18 cellular contexts compared by ENCODE assay signal in the genomic region with DNA sequence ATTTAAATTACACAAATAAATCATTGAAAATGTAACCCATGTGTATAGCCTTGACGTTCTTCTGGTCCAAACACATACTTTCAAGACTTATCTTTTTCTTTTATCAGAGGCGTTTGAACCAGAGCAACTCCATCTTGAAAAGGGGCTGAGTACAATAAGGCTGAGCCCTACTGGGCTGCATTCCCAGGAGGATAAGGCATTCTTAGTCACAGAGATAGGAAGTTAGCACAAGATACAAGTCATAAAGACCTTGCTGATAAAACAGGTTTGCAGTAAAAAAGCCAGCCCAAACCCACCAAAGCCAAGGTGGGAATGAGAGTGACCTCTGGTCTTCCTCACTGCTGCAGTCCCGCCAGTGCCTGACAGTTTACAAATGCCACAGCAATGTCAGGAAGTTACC.
DNase-seq lines count a peak whose midpoint lies in the region; ATAC-seq and TF ChIP-seq lines count a peak whose summit lies in the region.
"Had no signal": no experiment of that assay in that cellular context is flagged by ENCODE, and none has a peak within 500 bp of the region (broad histone marks: within the 10 kb centered on the region; RNA-seq: fewer than 3 reads in every experiment).

No MANE protein-coding gene starts in this region.

- intact Hi-C loops in A673 (cut with micrococcal nuclease; ENCODE audit: unreplicated experiment): loop anchor here (5.0 to 10.0 kb wide), 3 partner anchors 120 to 275 kb away; no protein-coding TSS in a partner anchor
- intact Hi-C loops in PC-3 (cut with micrococcal nuclease): no loop called here
- intact Hi-C loops in CD14-positive monocyte (cut with micrococcal nuclease): no loop called here

- H3K27me3 ChIP-seq in A673 (replicated peaks; ENCODE audit: insufficient read depth, low read depth, low read length, poor library complexity) (no peaks in the 10 kb centered on the region), PC-3 (ENCODE audit: low read length) (no peaks in the 10 kb centered on the region), endodermal cell (ENCODE audit: control insufficient read depth, insufficient read depth, low read length, poor library complexity, severe bottlenecking) (no peaks in the 10 kb centered on the region)
- H3K27me3 ChIP-seq: BLaER1 had no signal

- H3K4me3 Mint-ChIP-seq in endodermal cell: no peak overlapping the region
- H3K4me3 Mint-ChIP-seq in CD14-positive monocyte: no peak overlapping the region
- no peak overlapping the region for H3K4me3 Mint-ChIP-seq in stimulated activated memory B cell treated with anti-CD40 and anti-IgM and Interleukin-4, amounts not matched to agents 10 μg/mL and 1 μg/mL and 100 μg/mL, for 72 hours
- H3K4me3 Mint-ChIP-seq in activated T-helper 17 cell treated with anti-CD3 and anti-CD28 coated beads, Interleukin-2, amount 50 U/mL, for 72 hours: no peak overlapping the region
- H3K4me3 Mint-ChIP-seq: CD4-positive, CD25-positive, alpha-beta regulatory T cell; H9 had no signal

- ATAC-seq in PC-3 (peak; percentile 78), HG03469 (IDR thresholded peaks at IDR 0.05; ENCODE audit: unreplicated experiment) (no peak)
- no peak for ATAC-seq in stimulated activated memory B cell treated with anti-CD40 and anti-IgM and Interleukin-4, amounts not matched to agents 10 μg/mL and 1 μg/mL and 100 μg/mL, for 72 hours
- ATAC-seq in activated T-helper 17 cell treated with anti-CD3 and anti-CD28 coated beads, Interleukin-2, amount 50 U/mL, for 72 hours (replicated peaks): no peak

- BruUV-seq in A673 (replicated peaks; lab: Mats Ljungman, UMichigan): no TSS peak
- BruUV-seq in PC-3 (replicated peaks; lab: Mats Ljungman, UMichigan): no TSS peak

- no peak overlapping the region for H3K4me2 ChIP-seq in PC-3 (ENCODE audit: low read length)
- H3K4me2 ChIP-seq: BLaER1 had no signal

- H3K27me3 Mint-ChIP-seq in endodermal cell (ENCODE audit: insufficient read depth): no peaks in the 10 kb centered on the region
- H3K27me3 Mint-ChIP-seq in CD14-positive monocyte (ENCODE audit: low read depth in 3 of 3): no peaks in the 10 kb centered on the region
- no peaks in the 10 kb centered on the region for H3K27me3 Mint-ChIP-seq in stimulated activated memory B cell treated with anti-CD40 and anti-IgM and Interleukin-4, amounts not matched to agents 10 μg/mL and 1 μg/mL and 100 μg/mL, for 72 hours
- peaks cover 3% of the 10 kb centered on the region for H3K27me3 Mint-ChIP-seq in activated T-helper 17 cell treated with anti-CD3 and anti-CD28 coated beads, Interleukin-2, amount 50 U/mL, for 72 hours
- H3K27me3 Mint-ChIP-seq: CD4-positive, CD25-positive, alpha-beta regulatory T cell had no signal

- H3K36me3 ChIP-seq in A673 (ENCODE audit: insufficient read depth, low read length, poor library complexity, severe bottlenecking): no peaks in the 10 kb centered on the region
- H3K36me3 ChIP-seq in PC-3 (ENCODE audit: low read depth, low read length): no peaks in the 10 kb centered on the region
- H3K36me3 ChIP-seq in endodermal cell (ENCODE audit: control insufficient read depth, insufficient read depth, low read length): no peaks in the 10 kb centered on the region
- H3K36me3 ChIP-seq: BLaER1 had no signal

- H3K9me3 ChIP-seq in A673 (ENCODE audit: low read depth, low read length, poor library complexity, severe bottlenecking) (no peaks in the 10 kb centered on the region), PC-3 (ENCODE audit: low read length) (no peaks in the 10 kb centered on the region), endodermal cell (ENCODE audit: control insufficient read depth, low read length) (no peaks in the 10 kb centered on the region)
- H3K9me3 ChIP-seq: BLaER1 had no signal

- H2AFZ ChIP-seq in PC-3 (ENCODE audit: low read length): no peak overlapping the region

- H3K4me1 Mint-ChIP-seq in endodermal cell (peaks cover 44% of the 10 kb centered on the region), CD14-positive monocyte (peaks cover 9% of the 10 kb centered on the region)
- H3K4me1 Mint-ChIP-seq in stimulated activated memory B cell treated with anti-CD40 and anti-IgM and Interleukin-4, amounts not matched to agents 10 μg/mL and 1 μg/mL and 100 μg/mL, for 72 hours: no peaks in the 10 kb centered on the region
- H3K4me1 Mint-ChIP-seq in activated T-helper 17 cell treated with anti-CD3 and anti-CD28 coated beads, Interleukin-2, amount 50 U/mL, for 72 hours: no peaks in the 10 kb centered on the region
- H3K4me1 Mint-ChIP-seq: CD4-positive, CD25-positive, alpha-beta regulatory T cell had no signal

- POLR2A ChIA-PET in A673 (lab: Charles Lee; ENCODE audit: low non-redundant PET) (no interaction called here), PC-3 (lab: Charles Lee; ENCODE audit: unreplicated experiment) (no interaction called here)

- no peak overlapping the region for H3K9ac ChIP-seq in PC-3 (ENCODE audit: low read length)
- H3K9ac ChIP-seq in endodermal cell (ENCODE audit: extremely low read depth, low read length, poor library complexity, severe bottlenecking): no peak overlapping the region
- H3K9ac ChIP-seq: BLaER1 had no signal

- H3K79me2 ChIP-seq in PC-3 (ENCODE audit: low read length): no peaks in the 10 kb centered on the region

- H3K9me3 Mint-ChIP-seq in endodermal cell (no peaks in the 10 kb centered on the region), CD14-positive monocyte (peaks cover 0 to 4% (median 0%) of the 10 kb centered on the region in 7 donors)
- H3K9me3 Mint-ChIP-seq in stimulated activated memory B cell treated with anti-CD40 and anti-IgM and Interleukin-4, amounts not matched to agents 10 μg/mL and 1 μg/mL and 100 μg/mL, for 72 hours: no peaks in the 10 kb centered on the region
- H3K9me3 Mint-ChIP-seq in activated T-helper 17 cell treated with anti-CD3 and anti-CD28 coated beads, Interleukin-2, amount 50 U/mL, for 72 hours: no peaks in the 10 kb centered on the region
- H3K9me3 Mint-ChIP-seq: H9 had no signal

- no peak overlapping the region for H3K4me3 ChIP-seq in A673 (ENCODE audit: low read depth, low read length, poor library complexity, severe bottlenecking)
- no peak overlapping the region for H3K4me3 ChIP-seq in PC-3 (ENCODE audit: low read length)
- H3K4me3 ChIP-seq in endodermal cell (ENCODE audit: low read length): peak overlapping the region; percentile 6
- H3K4me3 ChIP-seq: BLaER1 had no signal

- H3K27ac ChIP-seq in A673 (ENCODE audit: low read depth, low read length, poor library complexity, severe bottlenecking) (peak overlapping the region; percentile 21), PC-3 (ENCODE audit: low read length) (no peak overlapping the region), endodermal cell (ENCODE audit: low read depth, low read length) (no peak overlapping the region)
- H3K27ac ChIP-seq: 22Rv1, BLaER1 had no signal

- H3K27ac Mint-ChIP-seq in endodermal cell (peak overlapping the region; percentile 21), CD14-positive monocyte (no peak overlapping the region)
- H3K27ac Mint-ChIP-seq in stimulated activated memory B cell treated with anti-CD40 and anti-IgM and Interleukin-4, amounts not matched to agents 10 μg/mL and 1 μg/mL and 100 μg/mL, for 72 hours: no peak overlapping the region
- no peak overlapping the region for H3K27ac Mint-ChIP-seq in activated T-helper 17 cell treated with anti-CD3 and anti-CD28 coated beads, Interleukin-2, amount 50 U/mL, for 72 hours
- H3K27ac Mint-ChIP-seq: CD4-positive, CD25-positive, alpha-beta regulatory T cell; H9 had no signal

- no peak for TF ChIP-seq CTCF in A673 (conservative IDR thresholded peaks at IDR 0.05; ENCODE audit: low read depth, low read length)
- no peak for TF ChIP-seq CTCF in PC-3 (conservative IDR thresholded peaks at IDR 0.05; ENCODE audit: low read depth, low read length)
- no peak for TF ChIP-seq CTCF in endodermal cell (conservative IDR thresholded peaks at IDR 0.05)
- no peak for TF ChIP-seq CTCF in CD14-positive monocyte (IDR thresholded peaks at IDR 0.05)

- CTCF ChIA-PET in A673 (lab: Charles Lee) (no interaction called here), PC-3 (lab: Charles Lee) (no interaction called here)

- WGBS in endodermal cell (ENCODE audit: insufficient coverage in 1 of 2, insufficient read length in 1 of 2), 2 experiments: 41 to 60% methylated on average over 2 to 3 of the region's 3 CpGs

- H3K4me1 ChIP-seq in A673 (ENCODE audit: insufficient read depth, low read length, poor library complexity, severe bottlenecking) (peaks cover 66% of the 10 kb centered on the region), PC-3 (ENCODE audit: insufficient read depth, low read length) (peaks cover 10% of the 10 kb centered on the region), endodermal cell (ENCODE audit: control insufficient read depth, insufficient read depth, low read length) (peaks cover 4% of the 10 kb centered on the region)

- no peak for DNase-seq in A673 (ENCODE audit: low spot score)
- peak; percentile 43 for DNase-seq in PC-3
- DNase-seq in endodermal cell: peak; percentile 60
- DNase-seq in iris pigment epithelial cell (ENCODE audit: low read depth): peak; percentile 39
- DNase-seq in CD14-positive monocyte (ENCODE audit: low spot score): no peak
- DNase-seq: Calu3; CD4-positive, CD25-positive, alpha-beta regulatory T cell; DMS153; DMS79 treated with DMSO at 0.1 percent for 48 hours; EL; GDM1; GOT3; H9 had no signal

- H3K36me3 Mint-ChIP-seq in endodermal cell (ENCODE audit: low read depth): no peaks in the 10 kb centered on the region
- H3K36me3 Mint-ChIP-seq in CD14-positive monocyte: no peaks in the 10 kb centered on the region
- H3K36me3 Mint-ChIP-seq in stimulated activated memory B cell treated with anti-CD40 and anti-IgM and Interleukin-4, amounts not matched to agents 10 μg/mL and 1 μg/mL and 100 μg/mL, for 72 hours: no peaks in the 10 kb centered on the region
- H3K36me3 Mint-ChIP-seq in activated T-helper 17 cell treated with anti-CD3 and anti-CD28 coated beads, Interleukin-2, amount 50 U/mL, for 72 hours (ENCODE audit: low read depth): no peaks in the 10 kb centered on the region
- H3K36me3 Mint-ChIP-seq: CD4-positive, CD25-positive, alpha-beta regulatory T cell had no signal

- no peaks in the 10 kb centered on the region for H3K9me2 ChIP-seq in PC-3 (replicated peaks; ENCODE audit: low read length)

- no peaks in the 10 kb centered on the region for H4K20me1 ChIP-seq in PC-3 (ENCODE audit: low read length)
- H4K20me1 ChIP-seq: BLaER1 had no signal

- H3F3A ChIP-seq in PC-3 (ENCODE audit: low read length, unreplicated experiment): no peaks in the 10 kb centered on the region

Comparison
In these comparisons a context has a peak if more than half of its experiments do, and no peak if none do; other contexts are left out.
1. DNase-seq: peak in PC-3 (single experiment), endodermal cell (single experiment) and iris pigment epithelial cell (single experiment); none in A673 (single experiment) and CD14-positive monocyte (single experiment).